Comparison of ENCODE assay signal across 8 cellular contexts in the genomic region with DNA sequence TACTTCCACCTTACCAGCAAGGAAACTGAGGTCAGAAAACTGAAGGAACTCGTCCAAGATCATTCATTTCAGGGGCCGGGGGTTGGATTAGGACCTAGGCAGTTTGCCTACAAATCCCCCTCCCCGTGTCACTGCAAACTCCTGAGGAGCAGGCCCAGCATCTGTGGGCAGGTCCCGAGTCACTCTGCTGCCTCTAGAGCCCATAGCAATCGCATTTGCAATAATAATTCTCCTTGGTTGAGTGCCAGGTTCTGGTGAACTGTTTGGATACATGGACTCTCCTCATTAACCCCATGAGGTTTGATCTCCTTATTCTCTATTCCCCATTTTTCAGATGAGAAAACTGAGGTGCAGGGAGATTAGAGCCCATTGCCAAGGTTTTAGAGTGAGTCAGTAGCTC. TPM values are rescaled to one million over a fixed set of nuclear protein-coding genes. Genes with fewer than 3 reads are reported as not detected.
DNase-seq lines count a peak whose midpoint lies in the region; ATAC-seq, FAIRE-seq and TF ChIP-seq lines count a peak whose summit lies in the region.

No MANE protein-coding gene starts in this region.

- H3K9me3 Mint-ChIP-seq in GM23338 (no peaks in the 10 kb centered on the region), activated B cell treated with CpG ODN at 0.5 μM for 24 hours (no peaks in the 10 kb centered on the region)
- H3K9me3 Mint-ChIP-seq in stimulated activated memory B cell treated with anti-CD40 and anti-IgM and Interleukin-4, amounts not matched to agents 10 μg/mL and 1 μg/mL and 100 μg/mL, for 72 hours: no peaks in the 10 kb centered on the region

- H3K79me2 ChIP-seq in GM23338 (replicated peaks; ENCODE audit: insufficient read depth): peaks cover 22% of the 10 kb centered on the region

- peaks cover 8% of the 10 kb centered on the region for H3F3A ChIP-seq in GM23338 (replicated peaks; ENCODE audit: low read depth)

- peaks cover 9% of the 10 kb centered on the region for H3K4me1 Mint-ChIP-seq in GM23338
- H3K4me1 Mint-ChIP-seq in activated B cell treated with CpG ODN at 0.5 μM for 24 hours: peaks cover 12% of the 10 kb centered on the region
- H3K4me1 Mint-ChIP-seq in stimulated activated memory B cell treated with anti-CD40 and anti-IgM and Interleukin-4, amounts not matched to agents 10 μg/mL and 1 μg/mL and 100 μg/mL, for 72 hours: peaks cover 23% of the 10 kb centered on the region

- no peaks in the 10 kb centered on the region for H3K9me2 ChIP-seq in GM23338 (ENCODE audit: insufficient read depth)

- H3K27ac Mint-ChIP-seq in GM23338 (peak overlapping the region; percentile 66; the same call in 1 of the 2 replicates), activated B cell treated with CpG ODN at 0.5 μM for 24 hours (peak overlapping the region; percentile 30)
- H3K27ac Mint-ChIP-seq in stimulated activated memory B cell treated with anti-CD40 and anti-IgM and Interleukin-4, amounts not matched to agents 10 μg/mL and 1 μg/mL and 100 μg/mL, for 72 hours: peak overlapping the region; percentile 48

- no peak for TF ChIP-seq POLR2A in A549 (IDR thresholded peaks at IDR 0.05; ENCODE audit: low read length)

- CTCF ChIA-PET in A549 (lab: Yijun Ruan, JAX): interaction anchor here (1.2 kb wide), 1 partner anchor 12 kb away, joined by 4 read pairs; no protein-coding TSS in a partner anchor
- CTCF ChIA-PET in activated B cell treated with CpG ODN at 0.5 μM for 24 hours (lab: Charles Lee): interaction anchor here (0.6 to 0.8 kb wide), 2 partner anchors 280 to 350 kb away, joined by 3 read pairs; no protein-coding TSS in a partner anchor

- H3K27me3 ChIP-seq in GM23338 (ENCODE audit: insufficient read depth): no peaks in the 10 kb centered on the region

- no peak for TF ChIP-seq CTCF in A549 (IDR thresholded peaks at IDR 0.05)
- TF ChIP-seq CTCF in GM23338 (conservative IDR thresholded peaks at IDR 0.05; ENCODE audit: low read depth in 2 of 2): no peak
- no peak for TF ChIP-seq CTCF in activated B cell treated with CpG ODN at 0.5 μM for 24 hours (IDR thresholded peaks at IDR 0.05)

- WGBS in A549 (ENCODE audit: missing lambda C conversion rate): 7% methylated on average over 5 of the region's 5 CpGs

- POLR2A ChIA-PET in A549 (lab: Yijun Ruan, JAX): interaction anchor here (1.8 kb wide), 1 partner anchor 9 kb away, joined by 7 read pairs; the partner anchor contains the start of gene UBL5
- POLR2A ChIA-PET in activated B cell treated with CpG ODN at 0.5 μM for 24 hours (lab: Charles Lee): interaction anchor here (0.6 to 2.3 kb wide), 3 partner anchors 9 to 17 kb away, joined by 3 to 11 read pairs (median 9); partner anchors contain the start of genes FBXL12 and UBL5

- no peak for ATAC-seq in A549
- no peak for ATAC-seq in GM23338
- ATAC-seq in activated B cell treated with CpG ODN at 0.5 μM for 24 hours (ENCODE audit: low read depth): no peak
- no peak for ATAC-seq in stimulated activated memory B cell treated with anti-CD40 and anti-IgM and Interleukin-4, amounts not matched to agents 10 μg/mL and 1 μg/mL and 100 μg/mL, for 72 hours
- ATAC-seq in HG02642 (IDR thresholded peaks at IDR 0.05; ENCODE audit: poor library complexity, unreplicated experiment): no peak

- peak overlapping the region; percentile 87 for H3K4me3 ChIP-seq in A549
- peak overlapping the region; percentile 88 for H3K4me3 ChIP-seq in GM23338

- no peak for TF ChIP-seq EP300 in A549 (IDR thresholded peaks at IDR 0.05)

- H3K36me3 ChIP-seq in GM23338 (ENCODE audit: insufficient read depth): no peaks in the 10 kb centered on the region

- H3K27ac ChIP-seq in A549 (peak overlapping the region; percentile 87 to 98; a peak in 5 of 6 replicates), GM23338 (ENCODE audit: low read depth) (no peak overlapping the region)

- TF ChIP-seq RAD21 in A549 (conservative IDR thresholded peaks at IDR 0.05 in 1 of 2, IDR thresholded peaks at IDR 0.05 in 1 of 2): no peak

- H4K20me1 ChIP-seq in GM23338 (replicated peaks; ENCODE audit: insufficient read depth): peaks cover 16% of the 10 kb centered on the region

- H2AFZ ChIP-seq in GM23338: no peak overlapping the region

- intact Hi-C loops in activated B cell treated with CpG ODN at 0.5 μM for 24 hours (cut with micrococcal nuclease): no loop called here

- peaks cover 24% of the 10 kb centered on the region for H3K36me3 Mint-ChIP-seq in GM23338 (ENCODE audit: low read depth)
- peaks cover 30% of the 10 kb centered on the region for H3K36me3 Mint-ChIP-seq in activated B cell treated with CpG ODN at 0.5 μM for 24 hours (ENCODE audit: low read depth)
- H3K36me3 Mint-ChIP-seq in stimulated activated memory B cell treated with anti-CD40 and anti-IgM and Interleukin-4, amounts not matched to agents 10 μg/mL and 1 μg/mL and 100 μg/mL, for 72 hours: peaks cover 20% of the 10 kb centered on the region

- H3K4me2 ChIP-seq in A549 (peak overlapping the region; percentile 94), GM23338 (peak overlapping the region; percentile 99)

- H3K27me3 Mint-ChIP-seq in GM23338 (ENCODE audit: insufficient read depth, low read depth, poor library complexity): peaks cover 5% of the 10 kb centered on the region
- H3K27me3 Mint-ChIP-seq in activated B cell treated with CpG ODN at 0.5 μM for 24 hours: no peaks in the 10 kb centered on the region
- no peaks in the 10 kb centered on the region for H3K27me3 Mint-ChIP-seq in stimulated activated memory B cell treated with anti-CD40 and anti-IgM and Interleukin-4, amounts not matched to agents 10 μg/mL and 1 μg/mL and 100 μg/mL, for 72 hours

- DNase-seq in A549 (ENCODE audit: low read depth in 1 of 2, low spot score in 1 of 2): no peak
- no peak for DNase-seq in GM23338 (ENCODE audit: low spot score)
- DNase-seq in activated B cell treated with CpG ODN at 0.5 μM for 24 hours: no peak
- peak; percentile 50 for DNase-seq in hepatic stellate cell (ENCODE audit: low spot score)
- DNase-seq in NCI-H187 treated with DMSO at 0.1 percent for 48 hours (lab: John Stamatoyannopoulos, UW): no peak
- DNase-seq in 8988T: no peak

- FAIRE-seq in A549 (lab: Jason Lieb, UNC): no peak

- no peaks in the 10 kb centered on the region for H3K9me3 ChIP-seq in A549

- H3K4me3 Mint-ChIP-seq in GM23338 (peak overlapping the region; percentile 87), activated B cell treated with CpG ODN at 0.5 μM for 24 hours (peak overlapping the region; percentile 79)
- H3K4me3 Mint-ChIP-seq in stimulated activated memory B cell treated with anti-CD40 and anti-IgM and Interleukin-4, amounts not matched to agents 10 μg/mL and 1 μg/mL and 100 μg/mL, for 72 hours: peak overlapping the region; percentile 98

- H3K4me1 ChIP-seq in A549 (peaks cover 8% of the 10 kb centered on the region), GM23338 (ENCODE audit: insufficient read depth) (peaks cover 11% of the 10 kb centered on the region; the same call in 1 of the 2 replicates)

TF ChIP-seq in A549, 52 proteins besides CTCF, POLR2A, EP300 and RAD21 (continues in another document):
- TF ChIP-seq PHF8 (IDR thresholded peaks at IDR 0.05; ENCODE audit: borderline replicate concordance, low read depth): no peak
- no peak for TF ChIP-seq ZSCAN20 (CRISPR knock-in tag; IDR thresholded peaks at IDR 0.05)
- no peak for TF ChIP-seq MYC (IDR thresholded peaks at IDR 0.05; ENCODE audit: borderline replicate concordance, low read length)
- no peak for TF ChIP-seq JUNB (IDR thresholded peaks at IDR 0.05)
- no peak for TF ChIP-seq ZC3H11A (IDR thresholded peaks at IDR 0.05)

TF ChIP-seq in GM23338, 12 proteins besides CTCF, POLR2A, EP300 and RAD21 (continues in another document):
- TF ChIP-seq ZNF331 (CRISPR knock-in tag; IDR thresholded peaks at IDR 0.05; ENCODE audit: low read depth): no peak

RNA-seq across cellular contexts. Expression of gene PIN1, which starts 0.9 kb away (rescaled TPM):
- polyA plus RNA-seq in A549 (2011; rRNA removed) (20.5 and 30.0 TPM in 2 replicates), A549 (2017; fragmentation: RNase III; extraction: RNeasy Plus Mini Kit Qiagen cat#74134 plus additional on column Dnase treatment) (56.6 to 61.0 TPM (median 58.5 TPM) in 3 replicates), GM23338 (2016; fragmentation: Nextera tagmentation; extraction: Ambion mirVana) (112 and 127 TPM in 2 replicates)
- polyA plus RNA-seq in A549 (2012; cell fraction: cytosol; rRNA removed): 109 and 135 TPM in 2 replicates
- 99.3 and 107 TPM in 2 replicates for polyA plus RNA-seq in A549 (2012; cell fraction: nucleus; rRNA removed)
- 10.6 and 11.9 TPM in 2 replicates for polyA minus RNA-seq in A549 (2011; rRNA and poly(A)+ RNA removed)
- 102 and 127 TPM in 2 replicates for total RNA-seq in GM23338 (2014; rRNA removed; shearing (Covaris generic))
- 57.1 and 66.0 TPM in 2 replicates for total RNA-seq in activated B cell treated with CpG ODN at 0.5 μM for 24 hours

RNA-seq across cellular contexts. Expression of gene UBL5, which starts 8.3 kb away (rescaled TPM):
- polyA plus RNA-seq in A549 (2011; rRNA removed): 461 and 519 TPM in 2 replicates
- 707 and 1,156 TPM in 2 replicates for polyA plus RNA-seq in A549 (2012; cell fraction: cytosol; rRNA removed)
- polyA plus RNA-seq in A549 (2012; cell fraction: nucleus; rRNA removed): 278 and 615 TPM in 2 replicates
- 451 to 474 TPM (median 460 TPM) in 3 replicates for polyA plus RNA-seq in A549 (2017; fragmentation: RNase III; extraction: RNeasy Plus Mini Kit Qiagen cat#74134 plus additional on column Dnase treatment)
- 61.9 and 69.7 TPM in 2 replicates for polyA minus RNA-seq in A549 (2011; rRNA and poly(A)+ RNA removed)
- total RNA-seq in GM23338 (2014; rRNA removed; shearing (Covaris generic)): 304 and 484 TPM in 2 replicates
- 1,371 and 1,518 TPM in 2 replicates for polyA plus RNA-seq in GM23338 (2016; fragmentation: Nextera tagmentation; extraction: Ambion mirVana)
- 270 and 285 TPM in 2 replicates for total RNA-seq in activated B cell treated with CpG ODN at 0.5 μM for 24 hours

RNA-seq across cellular contexts. Expression of gene FBXL12, which starts 17.1 kb away (rescaled TPM):
- polyA plus RNA-seq in A549 (2011; rRNA removed): 10.3 and 12.3 TPM in 2 replicates
- 16.8 and 25.2 TPM in 2 replicates for polyA plus RNA-seq in A549 (2012; cell fraction: cytosol; rRNA removed)
- 51.0 and 75.3 TPM in 2 replicates for polyA plus RNA-seq in A549 (2012; cell fraction: nucleus; rRNA removed)
- 10.5 to 11.9 TPM (median 10.5 TPM) in 3 replicates for polyA plus RNA-seq in A549 (2017; fragmentation: RNase III; extraction: RNeasy Plus Mini Kit Qiagen cat#74134 plus additional on column Dnase treatment)
- 7.4 TPM in 2 replicates for polyA minus RNA-seq in A549 (2011; rRNA and poly(A)+ RNA removed)
- 25.4 and 32.8 TPM in 2 replicates for total RNA-seq in GM23338 (2014; rRNA removed; shearing (Covaris generic))
- 23.5 and 24.1 TPM in 2 replicates for polyA plus RNA-seq in GM23338 (2016; fragmentation: Nextera tagmentation; extraction: Ambion mirVana)
- total RNA-seq in activated B cell treated with CpG ODN at 0.5 μM for 24 hours: 34.6 and 41.9 TPM in 2 replicates
